In the genomic region with DNA sequence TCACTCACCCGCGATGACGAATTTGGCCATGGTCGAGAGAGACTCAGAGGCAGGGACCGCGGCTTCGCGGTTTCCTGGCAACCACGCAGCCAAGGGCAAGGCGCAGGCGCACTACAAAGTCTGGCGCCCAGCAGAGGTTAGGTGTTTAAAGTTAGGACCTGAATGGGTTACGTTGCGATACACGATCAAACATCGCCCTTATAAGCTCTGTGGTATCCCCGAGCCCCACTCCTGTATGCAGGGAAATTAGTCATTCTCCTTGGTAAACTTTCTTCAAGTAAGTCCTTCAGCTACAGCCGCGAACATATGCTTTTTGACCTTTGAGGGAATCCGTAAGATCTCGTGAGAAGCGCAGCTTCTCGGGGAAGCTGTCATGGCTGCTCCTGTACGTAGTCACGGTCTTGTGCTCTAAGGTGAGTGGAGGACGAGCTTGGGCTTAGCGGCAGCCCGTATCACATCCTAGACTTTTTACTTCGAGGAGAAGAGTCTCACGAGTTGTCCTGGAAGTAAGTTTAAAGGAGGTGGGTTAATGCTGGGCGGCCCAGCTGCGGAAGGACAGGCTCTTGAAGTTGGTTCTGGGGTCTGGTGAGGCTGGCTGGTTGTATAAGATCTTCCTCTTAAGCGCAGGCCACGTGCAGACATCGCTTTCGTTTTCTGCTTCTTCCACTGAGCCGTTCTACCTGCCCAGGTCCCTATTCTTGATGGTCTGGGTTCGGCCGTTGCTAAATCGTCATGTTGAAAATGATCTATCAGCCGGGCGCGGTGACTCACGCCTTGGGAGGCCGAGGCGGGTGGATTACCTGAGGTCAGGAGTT, we compare ENCODE assay signal across 8 cellular contexts. TPM values are rescaled to one million over a fixed set of nuclear protein-coding genes. Genes with fewer than 3 reads are reported as not detected.
DNase-seq lines count a peak whose midpoint lies in the region; ATAC-seq, FAIRE-seq and TF ChIP-seq lines count a peak whose summit lies in the region.

TSS of gene FASTKD2 (plus strand) at position 365 of the 815 bp plus-strand sequence. CDS start 1,088 bp downstream, outside the sequence.
TSS of gene MDH1B (minus strand) at position 87 of the 815 bp plus-strand sequence. CDS start at position 30, 57 bp downstream.

- peak; percentile 94 for ATAC-seq in GM21381 (IDR thresholded peaks at IDR 0.05; ENCODE audit: unreplicated experiment)

- TF ChIP-seq POLR2A in endothelial cell of umbilical vein (IDR thresholded peaks at IDR 0.05; ENCODE audit: low read depth, low read length): peak; percentile 90

- dilution Hi-C loops in endothelial cell of umbilical vein (cut with MboI; ENCODE audit: extremely low pct_ligation_motif_present, low sequenced_read_pairs): no loop called here

- TF ChIP-seq CTCF in Caco-2 (IDR thresholded peaks at IDR 0.05; ENCODE audit: insufficient read depth in 1 of 2, low read depth in 1 of 2, low read length in 1 of 2, severe bottlenecking in 1 of 2, unreplicated experiment in 1 of 2) (no peak), endothelial cell of umbilical vein (IDR thresholded peaks at IDR 0.05; ENCODE audit: extremely low read depth in 1 of 2, insufficient read depth in 1 of 2, low read depth in 1 of 2, low read length in 2 of 2) (no peak), mesothelial cell of epicardium (IDR thresholded peaks at IDR 0.05; ENCODE audit: unreplicated experiment) (no peak)

- H3K27me3 Mint-ChIP-seq in Caco-2 (ENCODE audit: insufficient read depth, unreplicated experiment) (peaks cover 3% of the 10 kb centered on the region), mesothelial cell of epicardium (ENCODE audit: low read depth) (peaks cover 4% of the 10 kb centered on the region)

- H3K4me1 ChIP-seq in Caco-2: no peaks in the 10 kb centered on the region
- H3K4me1 ChIP-seq in NT2/D1 (ENCODE audit: insufficient read depth, insufficient read length): no peaks in the 10 kb centered on the region
- peaks cover 8% of the 10 kb centered on the region for H3K4me1 ChIP-seq in endothelial cell of umbilical vein (ENCODE audit: control insufficient read depth, extremely low read depth, insufficient read depth, low read length)

- intact Hi-C loops in Caco-2 (cut with micrococcal nuclease; ENCODE audit: unreplicated experiment) (loop anchor here (1.0 to 10.0 kb wide), 2 partner anchors 18 to 361 kb away; no protein-coding TSS in a partner anchor), endothelial cell of umbilical vein (cut with micrococcal nuclease) (loop anchor here (2.0 to 5.0 kb wide), 3 partner anchors 35 to 373 kb away; no protein-coding TSS in a partner anchor)

- H3K9me3 Mint-ChIP-seq in Caco-2 (ENCODE audit: unreplicated experiment): no peaks in the 10 kb centered on the region
- H3K9me3 Mint-ChIP-seq in mesothelial cell of epicardium: no peaks in the 10 kb centered on the region

- H3K9me1 ChIP-seq in endothelial cell of umbilical vein (replicated peaks; ENCODE audit: control insufficient read depth, extremely low read depth, insufficient read depth, low read length): no peaks in the 10 kb centered on the region

- H3K4me3 Mint-ChIP-seq in Caco-2 (ENCODE audit: unreplicated experiment): peak within 1 kb of the TSS; percentile 82
- H3K4me3 Mint-ChIP-seq in mesothelial cell of epicardium: peak within 1 kb of the TSS; percentile 90

- DNase-seq in Caco-2 (peak; percentile 86 to 88), HUDEP-2 (lab: John Stamatoyannopoulos, UW; ENCODE audit: unreplicated experiment in 76 of 76) (peak in 74 of 76 experiments; percentile 33 to 90 (median 69)), NT2/D1 (ENCODE audit: low read depth, low spot score) (peak; percentile 85), endothelial cell of umbilical vein (ENCODE audit: low read depth, low spot score) (peak; percentile 99), mesothelial cell of epicardium (ENCODE audit: low spot score in 2 of 2, unreplicated experiment in 2 of 2) (peak; percentile 64 to 79)
- DNase-seq in activated CD8-positive, alpha-beta memory T cell treated with anti-CD3 and anti-CD28 coated beads, Interleukin-2, amount 50 U/mL, for 4 hours: peak; percentile 80
- peak; percentile 73 to 75 for DNase-seq in stimulated activated CD8-positive, alpha-beta memory T cell treated with anti-CD3 and anti-CD28 coated beads, Interleukin-15, amount 100 ng/mL, for 4 hours (ENCODE audit: low read depth in 2 of 2)

- H3K9ac ChIP-seq in NT2/D1 (ENCODE audit: insufficient read length, low read depth) (peak within 1 kb of the TSS; percentile 97), endothelial cell of umbilical vein (replicated peaks; ENCODE audit: extremely low read depth, insufficient read depth, low read length) (peak within 1 kb of the TSS; percentile 95)

- H3K27ac Mint-ChIP-seq in Caco-2 (ENCODE audit: unreplicated experiment) (peak within 1 kb of the TSS; percentile 93), mesothelial cell of epicardium (peak within 1 kb of the TSS; percentile 94)

- H3K9me3 ChIP-seq in Caco-2: no peaks in the 10 kb centered on the region
- no peaks in the 10 kb centered on the region for H3K9me3 ChIP-seq in NT2/D1 (ENCODE audit: insufficient read depth, low read length)
- no peaks in the 10 kb centered on the region for H3K9me3 ChIP-seq in endothelial cell of umbilical vein (replicated peaks; ENCODE audit: control insufficient read depth, insufficient read depth, low read length)

- CTCF ChIA-PET in Caco-2 (lab: Charles Lee) (no interaction called here), endothelial cell of umbilical vein (lab: Charles Lee) (interaction anchor here (0.5 to 4.3 kb wide), 3 partner anchors 12 to 17 kb away, joined by 3 to 25 read pairs (median 3); no protein-coding TSS in a partner anchor)

- POLR2A ChIA-PET in Caco-2 (lab: Charles Lee) (interaction anchor here (0.6 to 1.0 kb wide), 3 partner anchors 10 to 109 kb away, joined by 3 read pairs; no protein-coding TSS in a partner anchor), endothelial cell of umbilical vein (lab: Charles Lee) (interaction anchor here (0.6 kb wide), 1 partner anchor 20 kb away, joined by 4 read pairs; no protein-coding TSS in a partner anchor)

- H3K4me1 Mint-ChIP-seq in Caco-2 (ENCODE audit: low read depth, unreplicated experiment): peaks cover 8% of the 10 kb centered on the region
- H3K4me1 Mint-ChIP-seq in mesothelial cell of epicardium: peaks cover 18% of the 10 kb centered on the region

- no peaks in the 10 kb centered on the region for H4K20me1 ChIP-seq in endothelial cell of umbilical vein (replicated peaks; ENCODE audit: control insufficient read depth, extremely low read depth, insufficient read depth, low read length)

- peaks cover 8% of the 10 kb centered on the region for H3K36me3 Mint-ChIP-seq in Caco-2 (ENCODE audit: insufficient read depth, unreplicated experiment)
- H3K36me3 Mint-ChIP-seq in mesothelial cell of epicardium: peaks cover 13% of the 10 kb centered on the region

- peak within 1 kb of the TSS; percentile 66 for H3K4me3 ChIP-seq in Caco-2 (ENCODE audit: low read depth, low read length)
- peak within 1 kb of the TSS; percentile 98 for H3K4me3 ChIP-seq in NT2/D1 (ENCODE audit: insufficient read length, low read depth)
- H3K4me3 ChIP-seq in endothelial cell of umbilical vein (replicated peaks in 1 of 3; ENCODE audit: insufficient read depth in 1 of 3, low read depth in 1 of 3, low read length in 3 of 3): peak within 1 kb of the TSS; percentile 76 to 96 (median 80)

- H2AFZ ChIP-seq in endothelial cell of umbilical vein (ENCODE audit: low read depth, low read length): peak within 1 kb of the TSS; percentile 92

- peak within 1 kb of the TSS; percentile 89 for H3K27ac ChIP-seq in endothelial cell of umbilical vein (ENCODE audit: insufficient read depth, low read depth, low read length)

- H3K36me3 ChIP-seq in Caco-2 (ENCODE audit: control insufficient read depth, insufficient read depth, low read length) (no peaks in the 10 kb centered on the region; the same call in 1 of the 2 replicates), NT2/D1 (ENCODE audit: insufficient read depth, insufficient read length, low read length) (peaks cover 35% of the 10 kb centered on the region), endothelial cell of umbilical vein (ENCODE audit: control insufficient read depth in 2 of 2, extremely low read depth in 1 of 2, insufficient read depth in 2 of 2, low read length in 2 of 2) (no peaks in the 10 kb centered on the region)

- H3K79me2 ChIP-seq in endothelial cell of umbilical vein (ENCODE audit: control insufficient read depth, insufficient read depth, low read length): peaks cover 32% of the 10 kb centered on the region

- peak; percentile 87 for FAIRE-seq in endothelial cell of umbilical vein (lab: Jason Lieb, UNC)

- H3K4me2 ChIP-seq in endothelial cell of umbilical vein (ENCODE audit: insufficient read depth, low read length): peak within 1 kb of the TSS; percentile 76

- H3K27me3 ChIP-seq in Caco-2 (replicated peaks; ENCODE audit: control insufficient read depth, insufficient read depth, low read length): no peaks in the 10 kb centered on the region
- no peaks in the 10 kb centered on the region for H3K27me3 ChIP-seq in NT2/D1 (ENCODE audit: insufficient read depth, insufficient read length)
- peaks cover 5 to 20% of the 10 kb centered on the region in 2 experiments for H3K27me3 ChIP-seq in endothelial cell of umbilical vein (ENCODE audit: control insufficient read depth in 2 of 2, insufficient read depth in 2 of 2, low read length in 2 of 2)

- BruUV-seq in Caco-2 (replicated peaks; lab: Mats Ljungman, UMichigan): TSS peak; percentile 47
- BruUV-seq in endothelial cell of umbilical vein (replicated peaks; lab: Mats Ljungman, UMichigan): TSS peak; percentile 85

RNA-seq across cellular contexts. Expression of gene FASTKD2, which starts in this region (rescaled TPM):
- total RNA-seq in Caco-2 (2022) (29.8 and 30.3 TPM in 2 replicates), endothelial cell of umbilical vein (22.6 and 24.1 TPM in 2 replicates), mesothelial cell of epicardium (26.2 to 29.5 TPM (median 28.4 TPM) in 3 replicates)
- 20.6 and 21.8 TPM in 2 replicates for polyA plus RNA-seq in endothelial cell of umbilical vein
- 17.8 and 18.4 TPM in 2 replicates for polyA plus RNA-seq in endothelial cell of umbilical vein (2011; cell fraction: cytosol; rRNA removed)
- 39.7 and 47.2 TPM in 2 replicates for polyA plus RNA-seq in endothelial cell of umbilical vein (2011; cell fraction: nucleus; rRNA removed)
- 23.4 and 33.2 TPM in 2 replicates for polyA plus RNA-seq in endothelial cell of umbilical vein (2012)
- 31.1 and 33.8 TPM in 2 replicates for polyA minus RNA-seq in endothelial cell of umbilical vein
- polyA minus RNA-seq in endothelial cell of umbilical vein (2011; cell fraction: cytosol; rRNA and poly(A)+ RNA removed): 13.9 TPM
- 30.6 and 56.1 TPM in 2 replicates for polyA minus RNA-seq in endothelial cell of umbilical vein (2011; cell fraction: nucleus; rRNA and poly(A)+ RNA removed)

RNA-seq across cellular contexts. Expression of gene MDH1B, which starts in this region (rescaled TPM):
- 0.34 and 0.39 TPM in 2 replicates for total RNA-seq in Caco-2 (2022)
- total RNA-seq in endothelial cell of umbilical vein: 0.51 TPM in 1 of 2 replicates, not detected in the other
- 0.29 and 0.33 TPM in 2 replicates for polyA plus RNA-seq in endothelial cell of umbilical vein
- 0.30 TPM in 2 replicates for polyA plus RNA-seq in endothelial cell of umbilical vein (2011; cell fraction: cytosol; rRNA removed)
- polyA plus RNA-seq in endothelial cell of umbilical vein (2011; cell fraction: nucleus; rRNA removed): 1.1 and 1.2 TPM in 2 replicates
- polyA plus RNA-seq in endothelial cell of umbilical vein (2012): 0.35 and 0.56 TPM in 2 replicates
- polyA minus RNA-seq in endothelial cell of umbilical vein: 0.53 TPM in 1 of 2 replicates, not detected in the other
- not detected for polyA minus RNA-seq in endothelial cell of umbilical vein (2011; cell fraction: cytosol; rRNA and poly(A)+ RNA removed)
- 0.34 and 0.91 TPM in 2 replicates for polyA minus RNA-seq in endothelial cell of umbilical vein (2011; cell fraction: nucleus; rRNA and poly(A)+ RNA removed)
- total RNA-seq in mesothelial cell of epicardium: 0.89 to 1.3 TPM (median 1.1 TPM) in 3 replicates

Comparison
In these comparisons a context has a peak if more than half of its experiments do, and no peak if none do; other contexts are left out.
1. Peak in every context shown above with its lines: DNase-seq, ATAC-seq, H3K4me3 ChIP-seq and H3K27ac ChIP-seq.